29 cellular contexts compared by ENCODE assay signal in the genomic region with DNA sequence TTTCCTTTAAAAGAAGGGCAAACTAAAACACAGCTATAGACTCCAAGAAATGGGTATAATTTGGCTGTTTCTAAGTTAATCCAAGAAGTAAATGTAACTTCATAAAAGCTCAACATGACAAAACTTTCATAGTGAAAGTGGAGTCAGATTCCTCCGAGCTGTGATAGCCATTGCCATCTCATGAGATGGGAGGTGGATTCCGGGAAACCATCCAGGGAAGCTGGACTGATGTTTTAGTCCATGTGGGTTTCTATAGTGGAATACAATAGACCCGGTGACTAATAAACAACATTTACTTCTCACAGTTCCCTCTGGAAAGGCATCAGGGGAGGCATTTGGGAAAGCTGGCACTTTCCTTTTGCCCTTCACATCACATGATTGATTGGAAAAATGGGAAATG. TPM values are rescaled to one million over a fixed set of nuclear protein-coding genes. Genes with fewer than 3 reads are reported as not detected.
DNase-seq lines count a peak whose midpoint lies in the region; ATAC-seq and TF ChIP-seq lines count a peak whose summit lies in the region.
"Had no signal": no experiment of that assay in that cellular context is flagged by ENCODE, and none has a peak within 500 bp of the region (broad histone marks: within the 10 kb centered on the region; RNA-seq: fewer than 3 reads in every experiment).

No MANE protein-coding gene starts in this region.

- no peak overlapping the region for H3K4me3 Mint-ChIP-seq in nephron
- H3K4me3 Mint-ChIP-seq: activated B cell treated with CpG ODN at 0.5 μM for 24 hours; activated naive CD8-positive, alpha-beta T cell; CD4-positive, CD25-positive, alpha-beta regulatory T cell; effector memory CD8-positive, alpha-beta T cell; naive thymus-derived CD8-positive, alpha-beta T cell; T-helper 2 cell treated with Interferon-gamma antibody and Interleukin-4, amounts not matched to agents 5 μg/mL and 100 μg/mL, for 36 hours had no signal

- no peak overlapping the region for H3K4me3 ChIP-seq in astrocyte of the spinal cord (ENCODE audit: low read depth, low read length)
- H3K4me3 ChIP-seq in trophoblast cell (ENCODE audit: low read depth, low read length) = no peak overlapping the region
- H3K4me3 ChIP-seq: body of pancreas, ovary, Peyer's patch, SK-N-MC had no signal

- peaks cover 3% of the 10 kb centered on the region for H3K79me2 ChIP-seq in trophoblast cell (ENCODE audit: control insufficient read depth, insufficient read depth, low read length, poor library complexity)

- DNase-seq in AG09319 (ENCODE audit: extremely low read depth, low read depth) (peak; percentile 62), HT1080 (ENCODE audit: low read depth) (peak; percentile 26), astrocyte of the spinal cord (ENCODE audit: low read depth, low spot score) (peak; percentile 62), left colon (no peak), NCI-H2196 treated with DMSO at 0.1 percent for 48 hours (lab: John Stamatoyannopoulos, UW; ENCODE audit: unreplicated experiment) (no peak), trophoblast cell (no peak)
- DNase-seq: ACHN; activated B cell treated with CpG ODN at 0.5 μM for 24 hours; activated CD4-positive, alpha-beta T cell treated with anti-CD3 and anti-CD28 coated beads, Interleukin-2, amount 50 U/mL, for 4 hours; activated CD8-positive, alpha-beta memory T cell treated with anti-CD3 and anti-CD28 coated beads, Interleukin-2, amount 50 U/mL, for 4 hours; body of pancreas; CD4-positive, CD25-positive, alpha-beta regulatory T cell; effector memory CD8-positive, alpha-beta T cell; head of caudate nucleus; left cardiac atrium; naive thymus-derived CD8-positive, alpha-beta T cell; NCI-H1105 treated with DMSO at 0.1 percent for 48 hours; ovary; Peyer's patch; right cardiac atrium; stimulated activated CD4-positive, alpha-beta T cell treated with anti-CD3 and anti-CD28 coated beads, Interleukin-15, amount 100 ng/mL, for 24 hours; stimulated activated CD8-positive, alpha-beta memory T cell treated with anti-CD3 and anti-CD28 coated beads, Interleukin-4, amount 100 ng/mL, for 48 hours had no signal

- no peak overlapping the region for H2BK120ac ChIP-seq in trophoblast cell (ENCODE audit: insufficient read depth, low read length, poor library complexity)

- no peak overlapping the region for H3K23ac ChIP-seq in trophoblast cell (ENCODE audit: low read length)

- in situ Hi-C loops in astrocyte of the spinal cord (cut with HindIII; ENCODE audit: low sequenced_read_pairs) = no loop called here

- H4K91ac ChIP-seq in trophoblast cell (ENCODE audit: low read depth, low read length) = no peak overlapping the region

- H2AFZ ChIP-seq in trophoblast cell (ENCODE audit: insufficient read depth, low read length, poor library complexity) = no peak overlapping the region

- no peaks in the 10 kb centered on the region for H3K36me3 Mint-ChIP-seq in nephron (ENCODE audit: low read depth)
- H3K36me3 Mint-ChIP-seq: activated naive CD8-positive, alpha-beta T cell; CD4-positive, CD25-positive, alpha-beta regulatory T cell; naive thymus-derived CD8-positive, alpha-beta T cell had no signal

- H3K18ac ChIP-seq in trophoblast cell (ENCODE audit: low read length) = no peak overlapping the region

- peak overlapping the region in 2 of 3 experiments; percentile 74 to 85 for H3K27ac Mint-ChIP-seq in nephron
- H3K27ac Mint-ChIP-seq: activated B cell treated with CpG ODN at 0.5 μM for 24 hours; activated naive CD8-positive, alpha-beta T cell; activated T-helper 2 cell treated with anti-CD3 and anti-CD28 coated beads, Interferon-gamma antibody, Interleukin-2, Interleukin-4, amounts not matched to agents 10 μg/mL and 5 μg/mL and 100 μg/mL, durations not matched to agents 14 hours and 24 hours and 36 hours; CD4-positive, CD25-positive, alpha-beta regulatory T cell; effector memory CD8-positive, alpha-beta T cell; naive thymus-derived CD8-positive, alpha-beta T cell; T-helper 2 cell treated with Interferon-gamma antibody and Interleukin-4, amounts not matched to agents 5 μg/mL and 100 μg/mL, for 36 hours had no signal

- peaks cover 47% of the 10 kb centered on the region for H3K4me1 Mint-ChIP-seq in nephron

- H3K4ac ChIP-seq in trophoblast cell (ENCODE audit: low read depth, low read length) = no peak overlapping the region

- H3K9ac ChIP-seq in trophoblast cell (ENCODE audit: low read length) = no peak overlapping the region

- H3K27ac ChIP-seq in trophoblast cell (ENCODE audit: low read depth, low read length) = no peak overlapping the region
- H3K27ac ChIP-seq: body of pancreas, ovary, Peyer's patch, SK-N-MC had no signal

- peaks cover 5% of the 10 kb centered on the region for H3K79me1 ChIP-seq in trophoblast cell (ENCODE audit: low read length)

- TF ChIP-seq CTCF in AG09319 (IDR thresholded peaks at IDR 0.05; ENCODE audit: low read depth, low read length) (no peak), astrocyte of the spinal cord (IDR thresholded peaks at IDR 0.05; ENCODE audit: low read depth, low read length) (no peak), nephron (IDR thresholded peaks at IDR 0.05; ENCODE audit: unreplicated experiment in 3 of 3) (no peak)

- ATAC-seq in left colon (no peak), GM19455 (IDR thresholded peaks at IDR 0.05; ENCODE audit: unreplicated experiment) (no peak)
- ATAC-seq: body of pancreas; effector memory CD8-positive, alpha-beta T cell; esophagus mucosa; left cardiac atrium; naive thymus-derived CD8-positive, alpha-beta T cell; right cardiac atrium had no signal

- no CpG with 5 or more reads among the region's 3 CpGs for WGBS in trophoblast cell (ENCODE audit: extremely low coverage, insufficient coverage, insufficient read length)

- H2AK5ac ChIP-seq in trophoblast cell (ENCODE audit: low read length) = no peak overlapping the region

- H2BK12ac ChIP-seq in trophoblast cell (ENCODE audit: low read length) = no peak overlapping the region

- no peaks in the 10 kb centered on the region for H3K27me3 Mint-ChIP-seq in nephron (ENCODE audit: low read depth)

- H3K9me3 ChIP-seq in trophoblast cell (ENCODE audit: insufficient read depth, low read depth, low read length) = peaks cover under 1% of the 10 kb centered on the region
- H3K9me3 ChIP-seq: body of pancreas, ovary, Peyer's patch had no signal

- H2BK5ac ChIP-seq in trophoblast cell (ENCODE audit: low read depth, low read length, poor library complexity) = no peak overlapping the region

- no peak overlapping the region for H4K8ac ChIP-seq in trophoblast cell (ENCODE audit: low read depth, low read length)

- intact Hi-C loops in left colon (cut with DNase I, micrococcal nuclease) = no loop called here

- no peak overlapping the region for H3K4me2 ChIP-seq in trophoblast cell (ENCODE audit: low read length)

- no peak overlapping the region for H3K14ac ChIP-seq in trophoblast cell (ENCODE audit: low read length)

- no peaks in the 10 kb centered on the region for H3K27me3 ChIP-seq in trophoblast cell (ENCODE audit: insufficient read depth, low read length)
- H3K27me3 ChIP-seq: body of pancreas, ovary, Peyer's patch had no signal

- peaks cover 10 to 19% of the 10 kb centered on the region in 2 experiments for H3K4me1 ChIP-seq in trophoblast cell (ENCODE audit: control insufficient read depth in 1 of 2, insufficient read depth in 2 of 2, low read length in 2 of 2)

- H3K9me3 Mint-ChIP-seq in nephron = peaks cover 14% of the 10 kb centered on the region
- H3K9me3 Mint-ChIP-seq: activated T-helper 2 cell treated with anti-CD3 and anti-CD28 coated beads, Interferon-gamma antibody, Interleukin-2, Interleukin-4, amounts not matched to agents 10 μg/mL and 5 μg/mL and 100 μg/mL, durations not matched to agents 14 hours and 24 hours and 36 hours; effector memory CD8-positive, alpha-beta T cell; naive thymus-derived CD8-positive, alpha-beta T cell; T-helper 2 cell treated with Interferon-gamma antibody and Interleukin-4, amounts not matched to agents 5 μg/mL and 100 μg/mL, for 36 hours had no signal

- no peak overlapping the region for H4K12ac ChIP-seq in trophoblast cell (ENCODE audit: low read depth, low read length)

- H3K36me3 ChIP-seq in trophoblast cell (ENCODE audit: control insufficient read depth in 1 of 2, insufficient read depth in 2 of 2, low read length in 2 of 2) = no peaks in the 10 kb centered on the region
- H3K36me3 ChIP-seq: ovary, Peyer's patch had no signal

RNA-seq across cellular contexts. Expression of gene LAPTM4A, which starts 10.0 kb away (rescaled TPM):
- total RNA-seq in HT1080 (2014; rRNA removed; shearing (Covaris generic)) = 21.3 and 36.6 TPM in 2 replicates
- 121 and 125 TPM in 2 replicates for polyA plus RNA-seq in HT1080 (2015; cell fraction: cytosol; rRNA removed)
- polyA plus RNA-seq in HT1080 (2015; cell fraction: nucleus; rRNA removed) = 118 and 119 TPM in 2 replicates
- total RNA-seq in left colon = 100 to 1,000 TPM; 151 to 168 TPM
- 756 and 800 TPM in 2 replicates for polyA plus RNA-seq in trophoblast cell (2013)

RNA-seq across cellular contexts. Expression of gene MATN3, which starts 49.0 kb away (rescaled TPM):
- 0.07 and 0.47 TPM in 2 replicates for total RNA-seq in HT1080 (2014; rRNA removed; shearing (Covaris generic))
- 1.0 and 1.1 TPM in 2 replicates for polyA plus RNA-seq in HT1080 (2015; cell fraction: cytosol; rRNA removed)
- 0.51 and 1.3 TPM in 2 replicates for polyA plus RNA-seq in HT1080 (2015; cell fraction: nucleus; rRNA removed)
- under 1 TPM; 0.15 to 0.42 TPM for total RNA-seq in left colon
- 58.1 and 60.8 TPM in 2 replicates for polyA plus RNA-seq in trophoblast cell (2013)
- total RNA-seq: activated B cell treated with CpG ODN at 0.5 μM for 24 hours; activated T-helper 2 cell treated with anti-CD3 and anti-CD28 coated beads, Interferon-gamma antibody, Interleukin-2, Interleukin-4, amounts not matched to agents 10 μg/mL and 5 μg/mL and 100 μg/mL, durations not matched to agents 14 hours and 24 hours and 36 hours; body of pancreas; CD4-positive, CD25-positive, alpha-beta regulatory T cell; naive thymus-derived CD8-positive, alpha-beta T cell had no signal
- polyA plus RNA-seq: CD4-positive, CD25-positive, alpha-beta regulatory T cell; naive thymus-derived CD8-positive, alpha-beta T cell had no signal

Comparison
In these comparisons a context has a peak if more than half of its experiments do, and no peak if none do; other contexts are left out.
1. DNase-seq: peak in AG09319 (single experiment), HT1080 (single experiment) and astrocyte of the spinal cord (single experiment); none in left colon (0 of 2), NCI-H2196 treated with DMSO at 0.1 percent for 48 hours (single experiment) and trophoblast cell (0 of 2).